In genomic region chr12:13749380-13749779, GRCh38 we compare ENCODE assay signal across 2 cellular contexts.
TF ChIP-seq lines count a peak whose summit lies in the region.

No MANE protein-coding gene starts in this region.

TF ChIP-seq in HEK293, 187 proteins besides CTCF, POLR2A, EP300 and RAD21 (continued from another document):
- TF ChIP-seq ZNF560 (tag by site-specific recombination; IDR thresholded peaks at IDR 0.05; ENCODE audit: borderline replicate concordance): no peak
- no peak for TF ChIP-seq ZNF19 (tag by site-specific recombination; IDR thresholded peaks at IDR 0.05; ENCODE audit: low read depth)
- no peak for TF ChIP-seq PBX3 (CRISPR knock-in tag; IDR thresholded peaks at IDR 0.05)
- TF ChIP-seq KLF8 (tag by site-specific recombination; IDR thresholded peaks at IDR 0.05): no peak
- TF ChIP-seq ZBTB17 (tag by site-specific recombination; IDR thresholded peaks at IDR 0.05): no peak
- no peak for TF ChIP-seq OVOL3 (tag by site-specific recombination; IDR thresholded peaks at IDR 0.05)

TF ChIP-seq in H1, 55 proteins besides CTCF, POLR2A, EP300 and RAD21:
- TF ChIP-seq TCF12 (IDR thresholded peaks at IDR 0.05; ENCODE audit: low read depth, low read length) (0 out of 2 replicates have a peak, but pooled peaks have one; percentile 30), HDAC2 (IDR thresholded peaks at IDR 0.05; ENCODE audit: borderline replicate concordance in 1 of 2, low read depth in 2 of 2, low read length in 2 of 2) (0 out of 4 replicates have a peak, but pooled peaks of 1 of the 2 experiments have one; percentile 40), NANOG (IDR thresholded peaks at IDR 0.05; ENCODE audit: insufficient read depth, low read depth, low read length, poor library complexity, severe bottlenecking) (peak; percentile 91), SP1 (IDR thresholded peaks at IDR 0.05; ENCODE audit: low read depth, low read length) (peak; percentile 53; the same call in 1 of the 2 replicates), PHF8 (conservative IDR thresholded peaks at IDR 0.05; ENCODE audit: low read depth, low read length) (no peak), CEBPB (IDR thresholded peaks at IDR 0.05; ENCODE audit: low read depth, low read length) (no peak), YY1 (IDR thresholded peaks at IDR 0.05; ENCODE audit: low read depth, low read length) (peak; percentile 75)
